In genomic region chr1:76229279-76229977, GRCh38 we compare ENCODE assay signal across 16 cellular contexts.
"Had no signal": no experiment of that assay in that cellular context is flagged by ENCODE, and none has a peak within 500 bp of the region (broad histone marks: within the 10 kb centered on the region; RNA-seq: fewer than 3 reads in every experiment).

No MANE protein-coding gene starts in this region.

- H3K9me3 ChIP-seq: adrenal gland, colonic mucosa, gastroesophageal sphincter, lower lobe of right lung, upper lobe of left lung had no signal

- H3K36me3 ChIP-seq: adrenal gland, colonic mucosa, gastroesophageal sphincter, lower lobe of right lung, upper lobe of left lung had no signal

- H3K4me3 ChIP-seq: adrenal gland, colonic mucosa, gastroesophageal sphincter, hepatocyte, lower lobe of right lung, upper lobe of left lung had no signal

- DNase-seq: activated CD4-positive, alpha-beta T cell treated with anti-CD3 and anti-CD28 coated beads, Interleukin-2, amount 50 U/mL, for 1 hour; activated CD4-positive, CD25-positive, alpha-beta regulatory T cell; activated naive CD4-positive, alpha-beta T cell treated with anti-CD3 and anti-CD28 coated beads for 36 hours; activated T-cell treated with anti-CD3 and anti-CD28 coated beads for 4 hours; adrenal gland; caudate nucleus; colonic mucosa; effector CD4-positive, alpha-beta T cell; lower lobe of right lung; stimulated activated CD4-positive, alpha-beta T cell treated with anti-CD3 and anti-CD28 coated beads, Interleukin-4, amount 100 ng/mL, for 1 hour; stimulated activated CD8-positive, alpha-beta memory T cell treated with anti-CD3 and anti-CD28 coated beads, Interleukin-4, amount 100 ng/mL, for 48 hours; upper lobe of left lung had no signal

- H3K27me3 ChIP-seq: adrenal gland, colonic mucosa, gastroesophageal sphincter, hepatocyte, upper lobe of left lung had no signal

- ATAC-seq: activated T-helper 17 cell treated with anti-CD3 and anti-CD28 coated beads, Interleukin-2, amount 50 U/mL, for 72 hours; gastroesophageal sphincter; lower lobe of right lung; natural killer cell treated with Interleukin-12 subunit alpha and Interleukin-12 subunit beta and Interleukin-15 and Interleukin-18, amount 100 ng/mL, for 72 hours had no signal

- H3K4me1 ChIP-seq: adrenal gland, colonic mucosa, gastroesophageal sphincter, lower lobe of right lung had no signal

- H3K27ac ChIP-seq: adrenal gland, colonic mucosa, gastroesophageal sphincter, hepatocyte, lower lobe of right lung, upper lobe of left lung had no signal
